ENCODE assay signal across 11 cellular contexts in the genomic region with DNA sequence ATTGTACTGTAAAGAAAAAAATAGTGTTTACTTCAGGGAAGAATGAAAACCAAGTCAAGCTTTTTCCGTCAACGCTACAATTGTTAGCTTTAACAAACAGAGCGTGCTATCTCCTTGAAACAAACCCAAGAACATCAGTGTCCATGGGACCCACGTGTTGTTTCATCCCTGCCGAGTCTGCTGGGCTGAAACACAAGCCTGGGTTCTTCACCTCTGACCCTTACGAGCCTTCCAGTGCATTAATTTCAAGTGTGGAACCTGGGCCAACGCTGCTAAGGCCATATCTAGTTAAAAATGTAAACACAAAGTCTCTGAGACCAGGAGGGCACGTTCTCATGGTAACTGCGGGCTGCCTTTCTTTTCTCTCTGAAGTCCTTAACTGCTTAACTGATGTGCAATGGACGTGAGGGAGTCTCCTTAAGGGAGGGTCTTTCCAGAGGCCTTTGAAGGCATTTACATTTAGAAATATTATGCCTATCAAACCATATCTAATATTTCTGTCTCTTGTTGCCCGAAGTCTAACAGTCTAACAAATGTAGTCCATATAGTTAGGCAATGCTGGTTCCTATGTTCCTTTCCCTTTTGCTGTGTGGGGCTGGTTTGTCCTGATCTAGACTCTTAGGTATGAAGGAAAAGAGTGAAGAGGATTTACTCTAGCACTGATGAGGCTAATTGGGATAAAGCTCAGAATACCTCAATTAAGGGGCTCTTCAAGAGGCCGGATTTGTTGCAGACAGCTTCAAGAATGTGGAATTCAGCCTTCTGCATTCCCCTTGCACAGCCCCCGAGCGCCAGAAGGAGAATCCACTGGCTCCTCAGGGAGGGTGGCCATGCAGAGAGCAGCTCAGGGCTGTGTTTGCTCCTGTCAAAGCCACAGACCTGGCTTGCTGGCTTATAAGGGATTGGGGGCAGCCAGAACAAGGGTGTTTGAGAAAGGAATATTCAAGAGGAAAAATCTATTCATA. TPM values are rescaled to one million over a fixed set of nuclear protein-coding genes. Genes with fewer than 3 reads are reported as not detected.
A peak's percentile ranks its signal among the peaks of the same experiment; 100 is the strongest.
DNase-seq lines count a peak whose midpoint lies in the region.
"Had no signal": no experiment of that assay in that cellular context is flagged by ENCODE, and none has a peak within 500 bp of the region (broad histone marks: within the 10 kb centered on the region; RNA-seq: fewer than 3 reads in every experiment).

No MANE protein-coding gene starts in this region.

- H3K27me3 Mint-ChIP-seq in activated CD4-positive, alpha-beta T cell treated with anti-CD3 and anti-CD28 coated beads, Interleukin-2, amount 10 ng/mL, durations not matched to agents 7 days and 5 days, result peaks cover 16% of the 10 kb centered on the region

- no peak overlapping the region for H3K27ac Mint-ChIP-seq in activated CD4-positive, alpha-beta T cell treated with anti-CD3 and anti-CD28 coated beads, Interleukin-2, amount 10 ng/mL, durations not matched to agents 7 days and 5 days
- H3K27ac Mint-ChIP-seq: CD4-positive, alpha-beta T cell had no signal

- H3K4me3 Mint-ChIP-seq in activated CD4-positive, alpha-beta T cell treated with anti-CD3 and anti-CD28 coated beads, Interleukin-2, amount 10 ng/mL, durations not matched to agents 7 days and 5 days, result no peak overlapping the region
- H3K4me3 Mint-ChIP-seq: CD4-positive, alpha-beta T cell had no signal

- CTCF ChIA-PET in activated CD4-positive, alpha-beta T cell treated with anti-CD3 and anti-CD28 coated beads, Interleukin-2, amount 10 ng/mL, durations not matched to agents 7 days and 5 days (lab: Charles Lee), result no interaction called here

- H3K4me1 ChIP-seq in neuron (ENCODE audit: insufficient read depth, low read length), result peaks cover 27% of the 10 kb centered on the region
- H3K4me1 ChIP-seq: prostate gland had no signal

- DNase-seq in GM03348 (ENCODE audit: low spot score) (peak; percentile 11), NCI-H524 (lab: John Stamatoyannopoulos, UW) (peak; percentile 39 to 63), fibroblast of peridontal ligament (ENCODE audit: extremely low read depth) (peak; percentile 64), dedifferentiated amniotic fluid mesenchymal stem cell (ENCODE audit: extremely low spot score) (no peak)
- DNase-seq in activated CD4-positive, alpha-beta T cell treated with anti-CD3 and anti-CD28 coated beads, Interleukin-2, amount 50 U/mL, for 48 hours, result no peak
- DNase-seq in activated CD4-positive, alpha-beta T cell treated with anti-CD3 and anti-CD28 coated beads, Interleukin-2, amount 10 ng/mL, durations not matched to agents 7 days and 5 days, result no peak
- DNase-seq in activated CD4-positive, alpha-beta T cell treated with anti-CD3 and anti-CD28 coated beads, Interleukin-2, amount 50 U/mL, for 1 hour, result no peak
- DNase-seq: CD4-positive, alpha-beta T cell; NK-92 treated with Interleukin-12 subunit alpha and Interleukin-12 subunit beta, amount 100 ng/mL, for 24 hours had no signal

- H3K9me3 Mint-ChIP-seq in activated CD4-positive, alpha-beta T cell treated with anti-CD3 and anti-CD28 coated beads, Interleukin-2, amount 10 ng/mL, durations not matched to agents 7 days and 5 days, result no peaks in the 10 kb centered on the region

- no peaks in the 10 kb centered on the region for H3K4me1 Mint-ChIP-seq in activated CD4-positive, alpha-beta T cell treated with anti-CD3 and anti-CD28 coated beads, Interleukin-2, amount 10 ng/mL, durations not matched to agents 7 days and 5 days

- H3K27me3 ChIP-seq in neuron (ENCODE audit: insufficient read depth, low read length), result no peaks in the 10 kb centered on the region

- H3K36me3 Mint-ChIP-seq in activated CD4-positive, alpha-beta T cell treated with anti-CD3 and anti-CD28 coated beads, Interleukin-2, amount 10 ng/mL, durations not matched to agents 7 days and 5 days (ENCODE audit: low read depth), result no peaks in the 10 kb centered on the region

- POLR2A ChIA-PET in activated CD4-positive, alpha-beta T cell treated with anti-CD3 and anti-CD28 coated beads, Interleukin-2, amount 10 ng/mL, durations not matched to agents 7 days and 5 days (lab: Charles Lee), result no interaction called here

- H2AFZ ChIP-seq in neuron (ENCODE audit: low read depth, low read length), result peak overlapping the region; percentile 1

- no peak overlapping the region for H3K4me3 ChIP-seq in neuron (ENCODE audit: low read length)
- H3K4me3 ChIP-seq: prostate gland had no signal

- no peaks in the 10 kb centered on the region for H3K36me3 ChIP-seq in neuron (ENCODE audit: insufficient read depth, low read length)
- H3K36me3 ChIP-seq: prostate gland had no signal

- H3K9me3 ChIP-seq in neuron (ENCODE audit: low read length), result no peaks in the 10 kb centered on the region
- H3K9me3 ChIP-seq: prostate gland had no signal

RNA-seq across cellular contexts. Expression of a gene that starts 36.5 kb away (rescaled TPM):
- total RNA-seq in activated CD4-positive, alpha-beta T cell treated with anti-CD3 and anti-CD28 coated beads, Interleukin-2, amount 10 ng/mL, durations not matched to agents 7 days and 5 days, result 10 to 100 TPM; 11.5 to 12.8 TPM

Comparison
In these comparisons a context has a peak if more than half of its experiments do, and no peak if none do; other contexts are left out.
1. DNase-seq: peak in GM03348 (single experiment), NCI-H524 (2 of 2) and fibroblast of peridontal ligament (single experiment); none in activated CD4-positive, alpha-beta T cell treated with anti-CD3 and anti-CD28 coated beads, Interleukin-2, amount 50 U/mL, for 48 hours (0 of 2), activated CD4-positive, alpha-beta T cell treated with anti-CD3 and anti-CD28 coated beads, Interleukin-2, amount 10 ng/mL, durations not matched to agents 7 days and 5 days (single experiment), dedifferentiated amniotic fluid mesenchymal stem cell (single experiment) and activated CD4-positive, alpha-beta T cell treated with anti-CD3 and anti-CD28 coated beads, Interleukin-2, amount 50 U/mL, for 1 hour (single experiment).